28 cellular contexts compared by ENCODE assay signal in the genomic region with DNA sequence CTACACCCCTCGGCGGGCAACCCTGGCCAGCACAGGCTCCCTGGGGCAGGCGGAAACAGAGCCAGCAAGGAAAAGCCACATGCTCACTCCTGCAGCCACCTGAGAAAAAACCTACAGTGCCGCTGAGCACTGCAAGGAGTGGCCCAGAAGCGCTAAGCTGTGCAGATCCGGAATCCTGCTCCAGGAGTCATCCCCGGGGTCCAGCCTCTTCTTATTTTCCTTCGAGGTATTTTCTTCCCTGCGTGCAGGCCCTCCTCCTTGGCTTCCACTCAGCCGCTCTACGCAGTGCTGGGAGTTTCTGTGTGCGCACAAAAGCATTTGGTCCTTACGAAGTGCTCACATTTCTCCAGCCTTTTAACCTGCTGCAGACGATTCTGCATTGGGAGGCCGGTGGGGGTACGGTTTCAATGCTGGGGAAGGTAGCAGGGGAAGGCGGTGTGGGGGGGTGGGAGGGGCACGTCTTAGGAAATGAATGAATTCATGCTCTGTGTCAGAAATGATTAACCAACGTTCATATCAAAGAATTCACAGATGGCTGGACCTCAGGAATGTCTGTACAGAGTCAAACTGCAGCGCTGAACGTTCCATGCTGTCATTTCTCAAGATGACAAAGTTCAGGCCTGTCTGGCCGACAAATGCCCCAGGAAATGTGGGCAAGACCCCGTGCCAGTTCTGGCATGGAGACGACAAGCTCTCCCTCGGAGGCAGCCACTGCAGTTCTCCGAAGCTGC.
A peak's percentile ranks its signal among the peaks of the same experiment; 100 is the strongest.
DNase-seq lines count a peak whose midpoint lies in the region; ATAC-seq, FAIRE-seq and TF ChIP-seq lines count a peak whose summit lies in the region.
"Had no signal": no experiment of that assay in that cellular context is flagged by ENCODE, and none has a peak within 500 bp of the region (broad histone marks: within the 10 kb centered on the region; RNA-seq: fewer than 3 reads in every experiment).

No MANE protein-coding gene starts in this region.

- H3K4me2 ChIP-seq in HepG2 (ENCODE audit: low read depth, low read length) (0 out of 2 replicates have a peak overlapping the region, but pooled peaks have one; percentile 23), mesenchymal stem cell (ENCODE audit: low read length, poor library complexity, severe bottlenecking) (peak overlapping the region; percentile 40)

- WGBS in HepG2 (ENCODE audit: low lambda C conversion rate) = 44% methylated on average over 23 of the region's 26 CpGs
- 62% methylated on average over 16 of the region's 26 CpGs for WGBS in right lobe of liver (ENCODE audit: insufficient coverage, low coverage, low lambda C conversion rate, missing lambda C conversion rate)
- 79% methylated on average over 26 of the region's 26 CpGs for WGBS in mesenchymal stem cell

- intact Hi-C loops in HepG2 (cut with micrococcal nuclease; ENCODE audit: unreplicated experiment) = no loop called here
- intact Hi-C loops in right lobe of liver (cut with DNase I) = no loop called here

- H3K79me2 ChIP-seq in HepG2 (ENCODE audit: insufficient read depth, low read length) = no peaks in the 10 kb centered on the region

- H4K8ac ChIP-seq in mesenchymal stem cell (ENCODE audit: low read length) = no peak overlapping the region

- H2BK15ac ChIP-seq in mesenchymal stem cell (ENCODE audit: low read depth, poor library complexity, severe bottlenecking) = no peak overlapping the region

- H4K20me1 ChIP-seq in HepG2 (ENCODE audit: insufficient read depth, low read length) = no peaks in the 10 kb centered on the region

- H2BK12ac ChIP-seq in mesenchymal stem cell (ENCODE audit: low read length in 2 of 2) = no peak overlapping the region

- H3K27ac ChIP-seq in HepG2 (ENCODE audit: extremely low read length, insufficient read depth, low read length) (no peak overlapping the region), right lobe of liver (no peak overlapping the region), mesenchymal stem cell (ENCODE audit: low read length, poor library complexity, severe bottlenecking) (peak overlapping the region; percentile 95)
- H3K27ac ChIP-seq: prostate gland, testis had no signal

- TF ChIP-seq POLR2A in HepG2 (IDR thresholded peaks at IDR 0.05; ENCODE audit: insufficient read depth in 1 of 2, low read depth in 2 of 2, low read length in 2 of 2) (no peak), right lobe of liver (IDR thresholded peaks at IDR 0.05) (no peak)

- H2BK5ac ChIP-seq in mesenchymal stem cell (ENCODE audit: low read depth, low read length, poor library complexity, severe bottlenecking) = peak overlapping the region; percentile 78

- H3K27ac Mint-ChIP-seq in chondrocyte (ENCODE audit: unreplicated experiment) = peak overlapping the region; percentile 88
- H3K27ac Mint-ChIP-seq: activated CD8-positive, alpha-beta T cell treated with anti-CD3 and anti-CD28 coated beads for 36 hours; activated naive CD4-positive, alpha-beta T cell treated with anti-CD3 and anti-CD28 coated beads, Interleukin-2, amount 10 ng/mL, durations not matched to agents 7 days and 5 days; CD8-positive, alpha-beta T cell; immature natural killer cell; stimulated activated effector memory CD8-positive, alpha-beta T cell treated with anti-CD3 and anti-CD28 coated beads, Interleukin-12 subunit alpha, Interleukin-12 subunit beta, amount 100 ng/mL, for 72 hours had no signal

- H3K79me1 ChIP-seq in mesenchymal stem cell (replicated peaks; ENCODE audit: low read length, poor library complexity, severe bottlenecking) = no peaks in the 10 kb centered on the region

- no TSS peak for BruUV-seq in HepG2 (replicated peaks; lab: Mats Ljungman, UMichigan)

- H3K4me3 ChIP-seq in HepG2 (replicated peaks in 1 of 3; ENCODE audit: insufficient read depth in 1 of 3, low read depth in 2 of 3, low read length in 3 of 3) (no peak overlapping the region), right lobe of liver (no peak overlapping the region), mesenchymal stem cell (ENCODE audit: insufficient read depth in 1 of 2, low read depth in 1 of 2, low read length in 2 of 2) (no peak overlapping the region)
- H3K4me3 ChIP-seq: prostate gland, testis had no signal

- peak overlapping the region; percentile 59 for H2AK5ac ChIP-seq in mesenchymal stem cell (ENCODE audit: low read length, severe bottlenecking)

- H3K9me3 ChIP-seq in HepG2 (ENCODE audit: low read length) (no peaks in the 10 kb centered on the region), right lobe of liver (no peaks in the 10 kb centered on the region), mesenchymal stem cell (ENCODE audit: control insufficient read depth, low read length) (no peaks in the 10 kb centered on the region)
- H3K9me3 ChIP-seq: prostate gland, testis had no signal

- H3K4ac ChIP-seq in mesenchymal stem cell (ENCODE audit: low read depth in 1 of 2, low read length in 2 of 2) = no peak overlapping the region

- H3K18ac ChIP-seq in mesenchymal stem cell (ENCODE audit: low read depth in 1 of 2, low read length in 2 of 2) = no peak overlapping the region

- no peak for FAIRE-seq in HepG2 (lab: Jason Lieb, UNC)
- FAIRE-seq: bronchial epithelial cell, GM18507, GM19239 had no signal

- ATAC-seq in HepG2 = no peak
- no peak for ATAC-seq in right lobe of liver
- ATAC-seq in GM18873 (IDR thresholded peaks at IDR 0.05; ENCODE audit: low FRiP score, unreplicated experiment) = no peak
- ATAC-seq in HG02938 (IDR thresholded peaks at IDR 0.05; ENCODE audit: unreplicated experiment) = no peak
- ATAC-seq: activated CD8-positive, alpha-beta T cell treated with anti-CD3 and anti-CD28 coated beads for 36 hours; activated T-cell treated with anti-CD3 and anti-CD28 coated beads, Interleukin-2, amount 50 U/mL, for 4 hours; CD8-positive, alpha-beta T cell; esophagus mucosa; naive thymus-derived CD8-positive, alpha-beta T cell; stimulated activated effector memory CD8-positive, alpha-beta T cell treated with anti-CD3 and anti-CD28 coated beads, Interleukin-12 subunit alpha, Interleukin-12 subunit beta, amount 100 ng/mL, for 72 hours had no signal

- no peak overlapping the region for H3K14ac ChIP-seq in mesenchymal stem cell (ENCODE audit: low read length in 2 of 2)

- no peak overlapping the region for H3K4me3 Mint-ChIP-seq in chondrocyte (ENCODE audit: unreplicated experiment)
- H3K4me3 Mint-ChIP-seq: activated CD8-positive, alpha-beta T cell treated with anti-CD3 and anti-CD28 coated beads for 36 hours; activated naive CD4-positive, alpha-beta T cell treated with anti-CD3 and anti-CD28 coated beads, Interleukin-2, amount 10 ng/mL, durations not matched to agents 7 days and 5 days; activated T-cell treated with anti-CD3 and anti-CD28 coated beads, Interleukin-2, amount 50 U/mL, for 4 hours; CD8-positive, alpha-beta T cell; immature natural killer cell; memory B cell; naive thymus-derived CD8-positive, alpha-beta T cell; stimulated activated effector memory CD8-positive, alpha-beta T cell treated with anti-CD3 and anti-CD28 coated beads, Interleukin-12 subunit alpha, Interleukin-12 subunit beta, amount 100 ng/mL, for 72 hours had no signal

- H4K91ac ChIP-seq in mesenchymal stem cell (ENCODE audit: low read length) = no peak overlapping the region

- peaks cover 0 to 3% of the 10 kb centered on the region in 2 experiments; a peak in 1 of 5 replicates for H3K27me3 ChIP-seq in HepG2 (ENCODE audit: control insufficient read depth in 1 of 2, insufficient read depth in 2 of 2, low read length in 2 of 2)
- no peaks in the 10 kb centered on the region for H3K27me3 ChIP-seq in right lobe of liver
- peaks cover 0 to 73% of the 10 kb centered on the region in 2 experiments for H3K27me3 ChIP-seq in mesenchymal stem cell (ENCODE audit: control insufficient read depth in 1 of 2, insufficient read depth in 1 of 2, low read length in 2 of 2)
- H3K27me3 ChIP-seq: testis had no signal

- H3K36me3 ChIP-seq in HepG2 (replicated peaks in 1 of 2; ENCODE audit: control insufficient read depth in 1 of 2, insufficient read depth in 2 of 2, low read length in 2 of 2) = no peaks in the 10 kb centered on the region
- H3K36me3 ChIP-seq in right lobe of liver = no peaks in the 10 kb centered on the region
- peaks cover 0 to 25% of the 10 kb centered on the region in 2 experiments for H3K36me3 ChIP-seq in mesenchymal stem cell (ENCODE audit: control insufficient read depth in 1 of 2, insufficient read depth in 2 of 2, low read depth in 1 of 2, low read length in 2 of 2)
- H3K36me3 ChIP-seq: prostate gland had no signal

- TF ChIP-seq CTCF in HepG2 (CRISPR knock-in tag; IDR thresholded peaks at IDR 0.05) (no peak), right lobe of liver (IDR thresholded peaks at IDR 0.05) (no peak), chondrocyte (IDR thresholded peaks at IDR 0.05) (no peak)

- no peak for TF ChIP-seq EP300 in HepG2 (IDR thresholded peaks at IDR 0.05; ENCODE audit: low read depth in 2 of 2, low read length in 2 of 2)
- TF ChIP-seq EP300 in HepG2 (CRISPR knock-in tag; IDR thresholded peaks at IDR 0.05; ENCODE audit: borderline replicate concordance) = no peak

- no peak overlapping the region for H3K23ac ChIP-seq in mesenchymal stem cell (ENCODE audit: low read length in 2 of 2)

- in situ Hi-C loops in HepG2 (cut with HindIII; ENCODE audit: extremely low pct_ligation_motif_present, low pct_unique_long_range_greater_than_20kb) = no loop called here

- peaks cover 32% of the 10 kb centered on the region for H3K4me1 Mint-ChIP-seq in chondrocyte (ENCODE audit: low read depth)
- H3K4me1 Mint-ChIP-seq: activated naive CD4-positive, alpha-beta T cell treated with anti-CD3 and anti-CD28 coated beads, Interleukin-2, amount 10 ng/mL, durations not matched to agents 7 days and 5 days; immature natural killer cell; naive thymus-derived CD8-positive, alpha-beta T cell; stimulated activated effector memory CD8-positive, alpha-beta T cell treated with anti-CD3 and anti-CD28 coated beads, Interleukin-12 subunit alpha, Interleukin-12 subunit beta, amount 100 ng/mL, for 72 hours had no signal

- H2BK120ac ChIP-seq in mesenchymal stem cell (ENCODE audit: low read depth, low read length) = no peak overlapping the region

- DNase-seq in HepG2 (ENCODE audit: low spot score) = no peak
- DNase-seq in right lobe of liver = no peak
- DNase-seq in chondrocyte (ENCODE audit: low spot score) = no peak
- DNase-seq in mesenchymal stem cell = no peak
- no peak for DNase-seq in NCI-H1436 treated with DMSO at 0.1 percent for 48 hours (lab: John Stamatoyannopoulos, UW)
- DNase-seq in DMS153 (lab: John Stamatoyannopoulos, UW) = no peak
- DNase-seq: activated CD8-positive, alpha-beta T cell treated with anti-CD3 and anti-CD28 coated beads for 36 hours; activated naive CD4-positive, alpha-beta T cell treated with anti-CD3 and anti-CD28 coated beads, Interleukin-2, amount 10 ng/mL, durations not matched to agents 7 days and 5 days; activated T-cell treated with anti-CD3 and anti-CD28 coated beads, Interleukin-2, amount 50 U/mL, for 4 hours; CD8-positive, alpha-beta T cell; H7; immature natural killer cell; NCI-H1048; NCI-H2081; NCI-H510A; SHP77; T-helper 1 cell; testis had no signal

- H3K27me3 Mint-ChIP-seq in chondrocyte (ENCODE audit: low read depth) = no peaks in the 10 kb centered on the region
- H3K27me3 Mint-ChIP-seq: activated CD8-positive, alpha-beta T cell treated with anti-CD3 and anti-CD28 coated beads for 36 hours; activated naive CD4-positive, alpha-beta T cell treated with anti-CD3 and anti-CD28 coated beads, Interleukin-2, amount 10 ng/mL, durations not matched to agents 7 days and 5 days; memory B cell had no signal

- no peak overlapping the region for H2AFZ ChIP-seq in HepG2 (ENCODE audit: low read length)
- no peak overlapping the region for H2AFZ ChIP-seq in mesenchymal stem cell (ENCODE audit: low read depth, low read length)

- H3K4me1 ChIP-seq in HepG2 (ENCODE audit: insufficient read depth, low read length) (peaks cover 6% of the 10 kb centered on the region; the same call in 1 of the 2 replicates), right lobe of liver (no peaks in the 10 kb centered on the region), mesenchymal stem cell (ENCODE audit: control insufficient read depth, insufficient read depth, low read depth, low read length) (peaks cover 38% of the 10 kb centered on the region)
- H3K4me1 ChIP-seq: testis had no signal

- CTCF ChIA-PET in HepG2 (lab: Yijun Ruan, JAX; ENCODE audit: low intra/inter-chr PET ratio, low total read pairs) = no interaction called here

- POLR2A ChIA-PET in HepG2 (lab: Yijun Ruan, JAX) = no interaction called here

- H3K9me3 Mint-ChIP-seq in chondrocyte (ENCODE audit: low read depth) = no peaks in the 10 kb centered on the region
- H3K9me3 Mint-ChIP-seq: activated CD8-positive, alpha-beta T cell treated with anti-CD3 and anti-CD28 coated beads for 36 hours; activated naive CD4-positive, alpha-beta T cell treated with anti-CD3 and anti-CD28 coated beads, Interleukin-2, amount 10 ng/mL, durations not matched to agents 7 days and 5 days; activated T-cell treated with anti-CD3 and anti-CD28 coated beads, Interleukin-2, amount 50 U/mL, for 4 hours; CD8-positive, alpha-beta T cell; memory B cell; naive thymus-derived CD8-positive, alpha-beta T cell; stimulated activated effector memory CD8-positive, alpha-beta T cell treated with anti-CD3 and anti-CD28 coated beads, Interleukin-12 subunit alpha, Interleukin-12 subunit beta, amount 100 ng/mL, for 72 hours had no signal

- no peak for TF ChIP-seq RAD21 in HepG2 (CRISPR knock-in tag; IDR thresholded peaks at IDR 0.05)

- H3K36me3 Mint-ChIP-seq in chondrocyte (ENCODE audit: low read depth) = peaks cover 1% of the 10 kb centered on the region
- H3K36me3 Mint-ChIP-seq: activated naive CD4-positive, alpha-beta T cell treated with anti-CD3 and anti-CD28 coated beads, Interleukin-2, amount 10 ng/mL, durations not matched to agents 7 days and 5 days; CD8-positive, alpha-beta T cell; immature natural killer cell; naive thymus-derived CD8-positive, alpha-beta T cell; stimulated activated effector memory CD8-positive, alpha-beta T cell treated with anti-CD3 and anti-CD28 coated beads, Interleukin-12 subunit alpha, Interleukin-12 subunit beta, amount 100 ng/mL, for 72 hours had no signal

- H3K9ac ChIP-seq in HepG2 (ENCODE audit: insufficient read depth, low read depth, low read length) (no peak overlapping the region), mesenchymal stem cell (ENCODE audit: low read length) (no peak overlapping the region)
